ENCODE assay signal across 1 cellular context in the genomic region with DNA sequence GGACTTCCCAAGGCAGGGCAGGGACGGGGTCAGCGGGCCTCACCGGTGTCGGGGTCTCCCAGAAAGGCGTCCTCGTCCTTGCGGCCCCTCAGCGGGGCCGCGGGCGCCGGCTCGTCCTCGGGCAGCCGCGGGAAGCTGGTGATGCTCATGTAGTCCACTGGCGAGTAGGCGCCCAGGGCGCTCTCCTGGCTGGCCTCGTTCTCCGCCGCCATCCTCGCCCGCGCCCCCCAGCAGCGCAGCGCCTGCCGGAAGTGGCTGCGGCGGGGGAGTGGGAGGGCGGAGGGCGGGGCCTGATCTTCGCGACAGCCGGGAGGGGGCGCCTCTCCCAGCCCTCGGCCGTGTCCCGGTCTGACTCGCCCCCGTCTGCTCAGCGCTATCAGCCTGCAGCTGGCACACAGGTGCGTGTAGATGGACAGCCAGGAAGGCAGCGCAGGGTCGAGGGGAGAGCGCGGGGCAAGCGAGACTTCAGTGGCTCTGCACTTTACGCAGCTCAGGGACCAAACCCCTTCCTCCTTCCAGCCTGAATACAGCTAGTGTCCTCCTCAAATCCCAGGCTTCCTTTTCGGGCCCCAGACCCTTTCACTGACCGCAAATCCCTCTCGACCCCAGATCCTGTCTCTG.
TF ChIP-seq lines count a peak whose summit lies in the region.

Gene GGT7 (minus strand): TSS at position 253 of the 621 bp plus-strand sequence. CDS start 41 bp downstream, at position 212.

TF ChIP-seq in K562, 482 proteins besides CTCF, POLR2A, EP300 and RAD21 (continued from another document and continues in another):
- TF ChIP-seq THAP12 (CRISPR knock-in tag; IDR thresholded peaks at IDR 0.05), result no peak
- TF ChIP-seq SP1 (CRISPR knock-in tag; IDR thresholded peaks at IDR 0.05), result peak; percentile 96
- no peak for TF ChIP-seq ZBTB1 (CRISPR knock-in tag; IDR thresholded peaks at IDR 0.05; ENCODE audit: borderline replicate concordance, low read depth)
- no peak for TF ChIP-seq SRSF1 (IDR thresholded peaks at IDR 0.05; ENCODE audit: low read depth, low read length)
- TF ChIP-seq ZNF76 (CRISPR knock-in tag; IDR thresholded peaks at IDR 0.05; ENCODE audit: borderline replicate concordance), result no peak
- TF ChIP-seq, protein P1, sequence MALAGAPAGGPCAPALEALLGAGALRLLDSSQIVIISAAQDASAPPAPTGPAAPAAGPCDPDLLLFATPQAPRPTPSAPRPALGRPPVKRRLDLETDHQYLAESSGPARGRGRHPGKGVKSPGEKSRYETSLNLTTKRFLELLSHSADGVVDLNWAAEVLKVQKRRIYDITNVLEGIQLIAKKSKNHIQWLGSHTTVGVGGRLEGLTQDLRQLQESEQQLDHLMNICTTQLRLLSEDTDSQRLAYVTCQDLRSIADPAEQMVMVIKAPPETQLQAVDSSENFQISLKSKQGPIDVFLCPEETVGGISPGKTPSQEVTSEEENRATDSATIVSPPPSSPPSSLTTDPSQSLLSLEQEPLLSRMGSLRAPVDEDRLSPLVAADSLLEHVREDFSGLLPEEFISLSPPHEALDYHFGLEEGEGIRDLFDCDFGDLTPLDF (CRISPR knock-in tag; IDR thresholded peaks at IDR 0.05), result no peak
- TF ChIP-seq ELF1 (tag; IDR thresholded peaks at IDR 0.05), result peak; percentile 85
- TF ChIP-seq MLLT1 (IDR thresholded peaks at IDR 0.05), result no peak
- TF ChIP-seq KLF6 (CRISPR knock-in tag; IDR thresholded peaks at IDR 0.05; ENCODE audit: borderline replicate concordance), result no peak
- peak; percentile 37 for TF ChIP-seq MEIS2 (IDR thresholded peaks at IDR 0.05; ENCODE audit: partially characterized antibody)
- TF ChIP-seq RFX1 (IDR thresholded peaks at IDR 0.05), result no peak
- no peak for TF ChIP-seq ZNF717 (CRISPR knock-in tag; IDR thresholded peaks at IDR 0.05)
- no peak for TF ChIP-seq RBM39 (optimal IDR thresholded peaks at IDR 0.05; ENCODE audit: low read depth, low read length)
- TF ChIP-seq, protein P2, sequence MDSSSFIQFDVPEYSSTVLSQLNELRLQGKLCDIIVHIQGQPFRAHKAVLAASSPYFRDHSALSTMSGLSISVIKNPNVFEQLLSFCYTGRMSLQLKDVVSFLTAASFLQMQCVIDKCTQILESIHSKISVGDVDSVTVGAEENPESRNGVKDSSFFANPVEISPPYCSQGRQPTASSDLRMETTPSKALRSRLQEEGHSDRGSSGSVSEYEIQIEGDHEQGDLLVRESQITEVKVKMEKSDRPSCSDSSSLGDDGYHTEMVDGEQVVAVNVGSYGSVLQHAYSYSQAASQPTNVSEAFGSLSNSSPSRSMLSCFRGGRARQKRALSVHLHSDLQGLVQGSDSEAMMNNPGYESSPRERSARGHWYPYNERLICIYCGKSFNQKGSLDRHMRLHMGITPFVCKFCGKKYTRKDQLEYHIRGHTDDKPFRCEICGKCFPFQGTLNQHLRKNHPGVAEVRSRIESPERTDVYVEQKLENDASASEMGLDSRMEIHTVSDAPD (CRISPR knock-in tag; IDR thresholded peaks at IDR 0.05), result no peak
- TF ChIP-seq SMARCA4 (IDR thresholded peaks at IDR 0.05), result peak; percentile 30; the same call in 1 of the 2 replicates
- no peak for TF ChIP-seq E2F3 (CRISPR knock-in tag; IDR thresholded peaks at IDR 0.05)
- no peak for TF ChIP-seq RAD51 (IDR thresholded peaks at IDR 0.05; ENCODE audit: borderline replicate concordance, low read depth)
- TF ChIP-seq GABPB2 (CRISPR knock-in tag; conservative IDR thresholded peaks at IDR 0.05), result no peak
- TF ChIP-seq RB1 (IDR thresholded peaks at IDR 0.05; ENCODE audit: low read depth), result peak; percentile 83
- no peak for TF ChIP-seq BHLHE40 (IDR thresholded peaks at IDR 0.05; ENCODE audit: low read length)
- no peak for TF ChIP-seq FOXJ3 (CRISPR knock-in tag; IDR thresholded peaks at IDR 0.05)
- TF ChIP-seq, protein P3, sequence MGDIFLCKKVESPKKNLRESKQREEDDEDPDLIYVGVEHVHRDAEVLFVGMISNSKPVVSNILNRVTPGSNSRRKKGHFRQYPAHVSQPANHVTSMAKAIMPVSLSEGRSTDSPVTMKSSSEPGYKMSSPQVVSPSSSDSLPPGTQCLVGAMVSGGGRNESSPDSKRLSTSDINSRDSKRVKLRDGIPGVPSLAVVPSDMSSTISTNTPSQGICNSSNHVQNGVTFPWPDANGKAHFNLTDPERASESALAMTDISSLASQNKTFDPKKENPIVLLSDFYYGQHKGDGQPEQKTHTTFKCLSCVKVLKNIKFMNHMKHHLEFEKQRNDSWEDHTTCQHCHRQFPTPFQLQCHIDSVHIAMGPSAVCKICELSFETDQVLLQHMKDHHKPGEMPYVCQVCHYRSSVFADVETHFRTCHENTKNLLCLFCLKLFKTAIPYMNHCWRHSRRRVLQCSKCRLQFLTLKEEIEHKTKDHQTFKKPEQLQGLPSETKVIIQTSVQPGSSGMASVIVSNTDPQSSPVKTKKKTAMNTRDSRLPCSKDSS (IDR thresholded peaks at IDR 0.05; ENCODE audit: low read depth, partially characterized antibody), result no peak
- TF ChIP-seq SNAPC5 (CRISPR knock-in tag; IDR thresholded peaks at IDR 0.05), result no peak
- no peak for TF ChIP-seq SNRNP70 (optimal IDR thresholded peaks at IDR 0.05; ENCODE audit: low read depth, low read length)
- no peak for TF ChIP-seq MITF (IDR thresholded peaks at IDR 0.05)
- TF ChIP-seq ZBTB33 (CRISPR knock-in tag; IDR thresholded peaks at IDR 0.05), result no peak
- no peak for TF ChIP-seq CREBBP (IDR thresholded peaks at IDR 0.05; ENCODE audit: low read depth, low read length)
- no peak for TF ChIP-seq ZNF586 (CRISPR knock-in tag; conservative IDR thresholded peaks at IDR 0.05)
- no peak for TF ChIP-seq TBL1XR1 (IDR thresholded peaks at IDR 0.05; ENCODE audit: low read length in 2 of 2)
- TF ChIP-seq NFATC3 (IDR thresholded peaks at IDR 0.05), result no peak
- TF ChIP-seq BACH1 (tag; IDR thresholded peaks at IDR 0.05), result no peak
- no peak for TF ChIP-seq HNRNPH1 (optimal IDR thresholded peaks at IDR 0.05; ENCODE audit: low read depth, low read length)
- no peak for TF ChIP-seq TBP (optimal IDR thresholded peaks at IDR 0.05; ENCODE audit: low read depth, low read length)
- TF ChIP-seq ZNF12 (CRISPR knock-in tag; IDR thresholded peaks at IDR 0.05), result no peak
- no peak for TF ChIP-seq HEY1 (CRISPR knock-in tag; IDR thresholded peaks at IDR 0.05; ENCODE audit: borderline replicate concordance)
- TF ChIP-seq MTF1 (CRISPR knock-in tag; IDR thresholded peaks at IDR 0.05; ENCODE audit: borderline replicate concordance), result no peak
- TF ChIP-seq SRSF9 (IDR thresholded peaks at IDR 0.05; ENCODE audit: borderline replicate concordance, low read depth, low read length), result no peak
- TF ChIP-seq POU5F1 (IDR thresholded peaks at IDR 0.05; ENCODE audit: borderline replicate concordance, low read depth, low read length, partially characterized antibody), result no peak
- no peak for TF ChIP-seq ELF4 (CRISPR knock-in tag; IDR thresholded peaks at IDR 0.05)
- TF ChIP-seq, protein P4, sequence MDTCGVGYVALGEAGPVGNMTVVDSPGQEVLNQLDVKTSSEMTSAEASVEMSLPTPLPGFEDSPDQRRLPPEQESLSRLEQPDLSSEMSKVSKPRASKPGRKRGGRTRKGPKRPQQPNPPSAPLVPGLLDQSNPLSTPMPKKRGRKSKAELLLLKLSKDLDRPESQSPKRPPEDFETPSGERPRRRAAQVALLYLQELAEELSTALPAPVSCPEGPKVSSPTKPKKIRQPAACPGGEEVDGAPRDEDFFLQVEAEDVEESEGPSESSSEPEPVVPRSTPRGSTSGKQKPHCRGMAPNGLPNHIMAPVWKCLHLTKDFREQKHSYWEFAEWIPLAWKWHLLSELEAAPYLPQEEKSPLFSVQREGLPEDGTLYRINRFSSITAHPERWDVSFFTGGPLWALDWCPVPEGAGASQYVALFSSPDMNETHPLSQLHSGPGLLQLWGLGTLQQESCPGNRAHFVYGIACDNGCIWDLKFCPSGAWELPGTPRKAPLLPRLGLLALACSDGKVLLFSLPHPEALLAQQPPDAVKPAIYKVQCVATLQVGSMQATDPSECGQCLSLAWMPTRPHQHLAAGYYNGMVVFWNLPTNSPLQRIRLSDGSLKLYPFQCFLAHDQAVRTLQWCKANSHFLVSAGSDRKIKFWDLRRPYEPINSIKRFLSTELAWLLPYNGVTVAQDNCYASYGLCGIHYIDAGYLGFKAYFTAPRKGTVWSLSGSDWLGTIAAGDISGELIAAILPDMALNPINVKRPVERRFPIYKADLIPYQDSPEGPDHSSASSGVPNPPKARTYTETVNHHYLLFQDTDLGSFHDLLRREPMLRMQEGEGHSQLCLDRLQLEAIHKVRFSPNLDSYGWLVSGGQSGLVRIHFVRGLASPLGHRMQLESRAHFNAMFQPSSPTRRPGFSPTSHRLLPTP (IDR thresholded peaks at IDR 0.05; ENCODE audit: borderline replicate concordance, extremely low read depth, insufficient read length), result no peak
- TF ChIP-seq, protein P5, sequence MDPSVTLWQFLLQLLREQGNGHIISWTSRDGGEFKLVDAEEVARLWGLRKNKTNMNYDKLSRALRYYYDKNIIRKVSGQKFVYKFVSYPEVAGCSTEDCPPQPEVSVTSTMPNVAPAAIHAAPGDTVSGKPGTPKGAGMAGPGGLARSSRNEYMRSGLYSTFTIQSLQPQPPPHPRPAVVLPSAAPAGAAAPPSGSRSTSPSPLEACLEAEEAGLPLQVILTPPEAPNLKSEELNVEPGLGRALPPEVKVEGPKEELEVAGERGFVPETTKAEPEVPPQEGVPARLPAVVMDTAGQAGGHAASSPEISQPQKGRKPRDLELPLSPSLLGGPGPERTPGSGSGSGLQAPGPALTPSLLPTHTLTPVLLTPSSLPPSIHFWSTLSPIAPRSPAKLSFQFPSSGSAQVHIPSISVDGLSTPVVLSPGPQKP (CRISPR knock-in tag; IDR thresholded peaks at IDR 0.05), result no peak
- TF ChIP-seq ZBED1 (IDR thresholded peaks at IDR 0.05), result no peak
- no peak for TF ChIP-seq ZNF232 (CRISPR knock-in tag; IDR thresholded peaks at IDR 0.05)
